ENCODE assay signal across 9 cellular contexts in the genomic region with DNA sequence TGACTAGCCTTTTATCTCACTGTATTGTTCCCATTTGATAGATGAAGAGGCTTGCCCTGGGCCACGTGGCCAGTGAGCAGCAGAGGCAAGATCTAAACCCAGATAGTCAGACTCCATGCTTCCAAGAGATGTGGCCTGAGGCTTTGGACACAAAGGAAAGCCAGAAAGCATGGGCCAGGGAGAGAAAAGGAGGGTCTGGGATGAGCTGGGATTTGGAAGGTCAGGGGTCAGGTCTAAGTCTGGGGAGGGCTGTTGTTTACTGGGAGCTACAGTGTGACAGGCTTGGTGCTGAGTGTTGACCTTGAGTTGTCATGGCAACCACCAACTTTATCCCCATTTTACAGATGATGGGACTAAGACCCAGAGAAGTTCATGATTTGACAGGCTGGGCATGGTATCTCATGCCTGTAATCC. TPM values are rescaled to one million over a fixed set of nuclear protein-coding genes. Genes with fewer than 3 reads are reported as not detected.
DNase-seq lines count a peak whose midpoint lies in the region; ATAC-seq and TF ChIP-seq lines count a peak whose summit lies in the region.
"Had no signal": no experiment of that assay in that cellular context is flagged by ENCODE, and none has a peak within 500 bp of the region (broad histone marks: within the 10 kb centered on the region; RNA-seq: fewer than 3 reads in every experiment).

No MANE protein-coding gene starts in this region.

- H3K27ac ChIP-seq in esophagus muscularis mucosa (replicated peaks in 1 of 4) (no peak overlapping the region), Karpas-422 (ENCODE audit: low read length) (no peak overlapping the region)
- H3K27ac ChIP-seq: gastroesophageal sphincter, SK-N-MC had no signal

- no peaks in the 10 kb centered on the region for H3K36me3 ChIP-seq in esophagus muscularis mucosa
- H3K36me3 ChIP-seq in Karpas-422 (ENCODE audit: insufficient read depth, low read length) = no peaks in the 10 kb centered on the region
- H3K36me3 ChIP-seq: gastroesophageal sphincter had no signal

- H3K9me3 ChIP-seq in esophagus muscularis mucosa (no peaks in the 10 kb centered on the region), Karpas-422 (ENCODE audit: low read length) (no peaks in the 10 kb centered on the region)
- H3K9me3 ChIP-seq: gastroesophageal sphincter had no signal

- no peak for DNase-seq in stimulated activated naive CD8-positive, alpha-beta T cell treated with anti-CD3 and anti-CD28 coated beads, Interleukin-15, Interleukin-2, amounts not matched to agents 100 U/mL and 50 U/mL, for 24 hours
- DNase-seq in esophagus muscularis mucosa (ENCODE audit: extremely low spot score) = no peak
- DNase-seq in GM13976 (ENCODE audit: low spot score) = no peak
- no peak for DNase-seq in Karpas-422
- DNase-seq: NCI-H1417 had no signal

- H3K4me3 ChIP-seq in esophagus muscularis mucosa (peak overlapping the region; percentile 12 to 83 (median 78)), Karpas-422 (ENCODE audit: low read length) (no peak overlapping the region)
- H3K4me3 ChIP-seq: SK-N-MC had no signal

- in situ Hi-C loops in GM13976 (cut with MboI; ENCODE audit: low sequenced_read_pairs, unreplicated experiment) = loop anchor here (25.0 kb wide), 1 partner anchor 275 kb away; no protein-coding TSS in a partner anchor

- no peak for TF ChIP-seq POLR2A in esophagus muscularis mucosa (IDR thresholded peaks at IDR 0.05; ENCODE audit: low read depth)

- H3K4me1 Mint-ChIP-seq in stimulated activated naive CD8-positive, alpha-beta T cell treated with anti-CD3 and anti-CD28 coated beads, Interleukin-15, Interleukin-2, amounts not matched to agents 100 ng/mL and 50 ng/mL, for 24 hours (ENCODE audit: low read depth) = peaks cover 37% of the 10 kb centered on the region

- no peak for TF ChIP-seq EP300 in esophagus muscularis mucosa (IDR thresholded peaks at IDR 0.05)

- H3K27ac Mint-ChIP-seq in stimulated activated naive CD8-positive, alpha-beta T cell treated with anti-CD3 and anti-CD28 coated beads, Interleukin-15, Interleukin-2, amounts not matched to agents 100 ng/mL and 50 ng/mL, for 24 hours = no peak overlapping the region

- no peaks in the 10 kb centered on the region for H3K9me3 Mint-ChIP-seq in stimulated activated naive CD8-positive, alpha-beta T cell treated with anti-CD3 and anti-CD28 coated beads, Interleukin-15, Interleukin-2, amounts not matched to agents 100 ng/mL and 50 ng/mL, for 24 hours

- H3K4me2 ChIP-seq in Karpas-422 (ENCODE audit: low read depth, low read length, poor library complexity, severe bottlenecking) = no peak overlapping the region

- no peaks in the 10 kb centered on the region for H3K79me2 ChIP-seq in Karpas-422 (ENCODE audit: low read length)

- intact Hi-C loops in esophagus muscularis mucosa (cut with DNase I) = no loop called here

- peaks cover 37 to 57% (median 50%) of the 10 kb centered on the region in 4 donors for H3K4me1 ChIP-seq in esophagus muscularis mucosa
- peaks cover 23% of the 10 kb centered on the region for H3K4me1 ChIP-seq in Karpas-422 (ENCODE audit: low read length)

- TF ChIP-seq CTCF in esophagus muscularis mucosa (IDR thresholded peaks at IDR 0.05) = no peak
- TF ChIP-seq CTCF in GM13976 (IDR thresholded peaks at IDR 0.05; ENCODE audit: borderline replicate concordance, control extremely low read depth, extremely low read depth, insufficient read depth, missing control alignments) = no peak

- no peaks in the 10 kb centered on the region for H3K27me3 Mint-ChIP-seq in stimulated activated naive CD8-positive, alpha-beta T cell treated with anti-CD3 and anti-CD28 coated beads, Interleukin-15, Interleukin-2, amounts not matched to agents 100 ng/mL and 50 ng/mL, for 24 hours

- H3K9me2 ChIP-seq in Karpas-422 (replicated peaks; ENCODE audit: insufficient read depth, low read length) = no peaks in the 10 kb centered on the region

- peaks cover 9% of the 10 kb centered on the region for H3K36me3 Mint-ChIP-seq in stimulated activated naive CD8-positive, alpha-beta T cell treated with anti-CD3 and anti-CD28 coated beads, Interleukin-15, Interleukin-2, amounts not matched to agents 100 ng/mL and 50 ng/mL, for 24 hours (ENCODE audit: low read depth)

- ATAC-seq in stimulated activated naive CD8-positive, alpha-beta T cell treated with anti-CD3 and anti-CD28 coated beads, Interleukin-15, Interleukin-2, amounts not matched to agents 100 U/mL and 50 U/mL, for 24 hours = no peak
- no peak for ATAC-seq in GM21447 (IDR thresholded peaks at IDR 0.05; ENCODE audit: unreplicated experiment)
- ATAC-seq: gastroesophageal sphincter had no signal

- H4K20me1 ChIP-seq in Karpas-422 (ENCODE audit: insufficient read depth, low read depth, low read length) = no peaks in the 10 kb centered on the region; the same call in 1 of the 2 replicates

- H3K4me3 Mint-ChIP-seq in stimulated activated naive CD8-positive, alpha-beta T cell treated with anti-CD3 and anti-CD28 coated beads, Interleukin-15, Interleukin-2, amounts not matched to agents 100 ng/mL and 50 ng/mL, for 24 hours = peak overlapping the region; percentile 87

- H3K27me3 ChIP-seq in esophagus muscularis mucosa (no peaks in the 10 kb centered on the region), Karpas-422 (ENCODE audit: low read length) (no peaks in the 10 kb centered on the region)
- H3K27me3 ChIP-seq: gastroesophageal sphincter had no signal

- WGBS in esophagus muscularis mucosa = 80% methylated on average over 1 of the region's 1 CpG

- H3K9ac ChIP-seq in Karpas-422 (ENCODE audit: low read length) = no peak overlapping the region

- no peak overlapping the region for H2AFZ ChIP-seq in Karpas-422 (ENCODE audit: low read length)

RNA-seq across cellular contexts. Expression of gene SLC35E4, which starts 2.1 kb away (rescaled TPM):
- 10 to 100 TPM in 2 of 4 donors, 1 to 10 TPM in 2; 4.2 to 14.1 (median 9.7) TPM for total RNA-seq in esophagus muscularis mucosa
- 0.97 and 1.2 TPM in 2 replicates for total RNA-seq in Karpas-422 (2014; rRNA removed; shearing (Covaris generic); ENCODE audit: low replicate concordance)

RNA-seq across cellular contexts. Expression of gene DUSP18, which starts 30.0 kb away (rescaled TPM):
- total RNA-seq in esophagus muscularis mucosa = 10 to 100 TPM in 2 of 4 donors, 1 to 10 TPM in 2; 6.5 to 11.5 (median 9.8) TPM
- 6.3 and 11.2 TPM in 2 replicates for total RNA-seq in Karpas-422 (2014; rRNA removed; shearing (Covaris generic); ENCODE audit: low replicate concordance)

RNA-seq across cellular contexts. Expression of gene TCN2, which starts 30.7 kb away (rescaled TPM):
- total RNA-seq in esophagus muscularis mucosa = 10 to 100 TPM; 28.7 to 44.2 (median 40.2) TPM
- 0.18 and 0.93 TPM in 2 replicates for total RNA-seq in Karpas-422 (2014; rRNA removed; shearing (Covaris generic); ENCODE audit: low replicate concordance)

RNA-seq across cellular contexts. Expression of gene PES1, which starts 46.0 kb away (rescaled TPM):
- total RNA-seq in esophagus muscularis mucosa = 10 to 100 TPM; 28.2 to 55.7 (median 42.9) TPM
- total RNA-seq in Karpas-422 (2014; rRNA removed; shearing (Covaris generic); ENCODE audit: low replicate concordance) = 93.6 and 110 TPM in 2 replicates

RNA-seq across cellular contexts. Expression of gene OSBP2, which starts 57.0 kb away (rescaled TPM):
- total RNA-seq in esophagus muscularis mucosa = 1 to 10 TPM in 3 of 4 donors, under 1 TPM in 1; 0.42 to 4.6 (median 2.9) TPM
- total RNA-seq in Karpas-422 (2014; rRNA removed; shearing (Covaris generic); ENCODE audit: low replicate concordance) = 0.07 and 0.14 TPM in 2 replicates

Comparison
In these comparisons a context has a peak if more than half of its experiments do, and no peak if none do; other contexts are left out.
1. RNA of gene TCN2, which starts 30.7 kb away (total RNA-seq): 28.7 to 44.2 TPM in esophagus muscularis mucosa; 0.18 to 0.93 TPM in Karpas-422; every median in the first group is over 10 times any median in the second.